16 cellular contexts compared by ENCODE assay signal in genomic region chr15:67009576-67010569, GRCh38. TPM values are rescaled to one million over a fixed set of nuclear protein-coding genes. Genes with fewer than 3 reads are reported as not detected.
DNase-seq lines count a peak whose midpoint lies in the region; ATAC-seq, FAIRE-seq and TF ChIP-seq lines count a peak whose summit lies in the region.
"Had no signal": no experiment of that assay in that cellular context is flagged by ENCODE, and none has a peak within 500 bp of the region (broad histone marks: within the 10 kb centered on the region; RNA-seq: fewer than 3 reads in every experiment).

No MANE protein-coding gene starts in this region.

- FAIRE-seq in GM12891 (lab: Jason Lieb, UNC) (peak; percentile 31), pancreas (lab: Jason Lieb, UNC) (no peak)
- FAIRE-seq: A549 had no signal

- WGBS in body of pancreas, 2 donors = 43% methylated on average over 7 of the region's 7 CpGs
- WGBS in pancreas, 2 donors = 36 to 41% methylated on average over 7 of the region's 7 CpGs

- intact Hi-C loops in body of pancreas (cut with DNase I) = no loop called here
- intact Hi-C loops in pancreas (cut with DNase I) = no loop called here

- H3K27me3 ChIP-seq in body of pancreas (no peaks in the 10 kb centered on the region), pancreas (no peaks in the 10 kb centered on the region)
- H3K27me3 ChIP-seq: SJSA1 had no signal

- H3K9me3 ChIP-seq in body of pancreas = no peaks in the 10 kb centered on the region
- no peaks in the 10 kb centered on the region for H3K9me3 ChIP-seq in pancreas
- H3K9me3 ChIP-seq: SJSA1 had no signal

- H3K36me3 ChIP-seq in body of pancreas (replicated peaks in 1 of 2; ENCODE audit: insufficient read depth in 1 of 2, low read depth in 2 of 2) (no peaks in the 10 kb centered on the region), pancreas (no peaks in the 10 kb centered on the region)
- H3K36me3 ChIP-seq: SJSA1 had no signal

- TF ChIP-seq POLR2A in GM12891 (IDR thresholded peaks at IDR 0.05; ENCODE audit: low read depth, low read length) = no peak
- no peak for TF ChIP-seq POLR2A in body of pancreas (IDR thresholded peaks at IDR 0.05)

- peak; percentile 62 for ATAC-seq in body of pancreas
- peak; percentile 55 to 76 (median 72) for ATAC-seq in pancreas
- no peak for ATAC-seq in HG03175 (IDR thresholded peaks at IDR 0.05; ENCODE audit: unreplicated experiment)
- ATAC-seq: A549 had no signal

- H3K4me3 ChIP-seq in body of pancreas = no peak overlapping the region
- no peak overlapping the region for H3K4me3 ChIP-seq in pancreas
- H3K4me3 ChIP-seq: A549, PC-9, SJSA1 had no signal

- TF ChIP-seq CTCF in body of pancreas (IDR thresholded peaks at IDR 0.05) (no peak), pancreas (IDR thresholded peaks at IDR 0.05) (no peak)

- H3K4me1 ChIP-seq in body of pancreas (peaks cover 25% of the 10 kb centered on the region), pancreas (peaks cover 4 to 18% (median 8%) of the 10 kb centered on the region in 3 donors)

- H3K27ac ChIP-seq in body of pancreas = peak overlapping the region in 3 of 4 donors; percentile 0 to 56 (median 15)
- no peak overlapping the region for H3K27ac ChIP-seq in pancreas
- H3K27ac ChIP-seq: C4-2B, PC-9, SJSA1 had no signal

- peak; percentile 15 for DNase-seq in activated CD8-positive, alpha-beta memory T cell treated with anti-CD3 and anti-CD28 coated beads, Interleukin-2, amount 50 U/mL, for 48 hours
- no peak for DNase-seq in activated CD8-positive, alpha-beta memory T cell treated with anti-CD3 and anti-CD28 coated beads for 24 hours
- DNase-seq in GM12891 (ENCODE audit: insufficient read length, low spot score) = no peak
- peak in 3 of 4 donors; percentile 41 to 65 (median 47) for DNase-seq in body of pancreas
- peak in 2 of 6 donors; percentile 23 to 47 for DNase-seq in pancreas
- DNase-seq in germinal center (ENCODE audit: low spot score) = no peak
- no peak for DNase-seq in globus pallidus (ENCODE audit: low spot score)
- DNase-seq: H7, NCI-H187, NCI-H446 treated with DMSO at 0.1 percent for 48 hours, NCI-H748 treated with DMSO at 0.1 percent for 48 hours had no signal

TF ChIP-seq in GM12891, 5 proteins besides CTCF, POLR2A, EP300 and RAD21:
- no peak for TF ChIP-seq POLR2AphosphoS5 (IDR thresholded peaks at IDR 0.05; ENCODE audit: low read depth, low read length)
- TF ChIP-seq SPI1 (IDR thresholded peaks at IDR 0.05; ENCODE audit: low read depth, low read length) = no peak
- TF ChIP-seq PAX5 (IDR thresholded peaks at IDR 0.05; ENCODE audit: insufficient read depth, low read length, severe bottlenecking) = no peak
- TF ChIP-seq POU2F2 (IDR thresholded peaks at IDR 0.05; ENCODE audit: low read depth, low read length) = no peak
- no peak for TF ChIP-seq TAF1 (IDR thresholded peaks at IDR 0.05; ENCODE audit: low read depth, low read length)

RNA-seq across cellular contexts. Expression of gene SMAD3, which starts 55.5 kb away (rescaled TPM):
- 36.4 TPM for polyA plus RNA-seq in GM12891 (2012; ENCODE audit: low read depth, missing spikeins)
- total RNA-seq in body of pancreas (10 to 100 TPM; 19.7 to 52.4 TPM), pancreas (10 to 100 TPM; 15.6 to 42.5 (median 23.8) TPM)
- polyA plus RNA-seq in pancreas = 10 to 100 TPM in 1 of 2 donors, 1 to 10 TPM in 1; 7.9 to 13.5 TPM

Comparison
In these comparisons a context has a peak if more than half of its experiments do, and no peak if none do; other contexts are left out.
1. DNase-seq: peak in activated CD8-positive, alpha-beta memory T cell treated with anti-CD3 and anti-CD28 coated beads, Interleukin-2, amount 50 U/mL, for 48 hours (single experiment) and body of pancreas (3 of 4); none in activated CD8-positive, alpha-beta memory T cell treated with anti-CD3 and anti-CD28 coated beads for 24 hours (single experiment), GM12891 (single experiment), germinal center (single experiment) and globus pallidus (single experiment).
2. H3K27ac ChIP-seq: peak in body of pancreas (3 of 4); none in pancreas (0 of 4).